13 cellular contexts compared by ENCODE assay signal in the genomic region with DNA sequence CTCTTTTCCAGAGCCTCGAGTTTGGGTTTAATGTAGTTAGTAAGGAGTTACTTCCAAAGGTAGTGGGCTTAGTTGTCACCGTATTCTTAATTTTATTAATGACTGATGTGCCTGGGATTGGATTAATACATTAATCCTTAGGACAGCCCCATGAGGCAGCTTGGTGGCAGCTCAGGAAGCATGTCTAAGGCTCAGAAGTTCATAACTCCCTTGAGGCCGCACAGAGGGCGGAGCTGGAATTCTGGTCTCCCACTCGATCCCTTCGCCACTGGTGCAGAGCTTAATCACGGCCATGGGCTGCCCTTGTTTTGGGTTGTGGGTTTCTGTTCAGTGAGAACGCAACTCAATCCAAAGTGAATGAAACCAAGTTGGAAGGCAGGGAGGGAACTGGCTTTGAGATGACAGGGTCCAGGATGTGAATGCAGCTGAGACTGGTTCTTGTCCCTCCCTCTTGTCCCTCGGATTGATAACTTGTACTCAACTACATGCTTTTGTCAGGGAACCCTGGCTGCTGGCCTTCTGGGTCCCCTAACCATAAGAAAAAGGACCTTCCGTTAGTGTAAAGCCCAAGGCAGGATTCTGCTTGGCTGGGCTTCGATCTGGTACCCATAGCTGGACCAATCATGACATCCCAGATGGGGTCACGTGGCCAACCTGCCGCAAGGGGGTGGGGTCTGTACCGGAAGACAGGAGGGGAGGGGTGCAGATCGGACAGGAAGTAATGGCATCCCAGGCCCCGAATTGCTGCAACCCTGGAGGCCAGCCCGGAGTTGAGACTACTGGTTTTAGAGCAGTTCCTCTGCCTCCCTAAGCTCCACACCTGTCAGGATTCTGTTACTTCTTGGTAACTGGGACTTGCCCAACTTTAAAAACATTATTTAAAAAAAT. TPM values are rescaled to one million over a fixed set of nuclear protein-coding genes. Genes with fewer than 3 reads are reported as not detected.
DNase-seq lines count a peak whose midpoint lies in the region; ATAC-seq and TF ChIP-seq lines count a peak whose summit lies in the region.
"Had no signal": no experiment of that assay in that cellular context is flagged by ENCODE, and none has a peak within 500 bp of the region (broad histone marks: within the 10 kb centered on the region; RNA-seq: fewer than 3 reads in every experiment).

No MANE protein-coding gene starts in this region.

- H3K9me2 ChIP-seq in GM23338 (ENCODE audit: insufficient read depth): no peaks in the 10 kb centered on the region

- H3K36me3 ChIP-seq in CD4-positive, alpha-beta memory T cell (ENCODE audit: insufficient read depth, low read length): no peaks in the 10 kb centered on the region
- H3K36me3 ChIP-seq in GM23338 (ENCODE audit: insufficient read depth): no peaks in the 10 kb centered on the region

- peak in 3 of 5 donors; percentile 11 to 17 (median 17) for DNase-seq in CD4-positive, alpha-beta memory T cell
- DNase-seq in GM23338 (ENCODE audit: low spot score) (peak; percentile 60), SKM-1 treated with dmso at 0.1 percent for 144 hours (lab: John Stamatoyannopoulos, UW; ENCODE audit: unreplicated experiment) (peak; percentile 28), iPS-NIHi11 (ENCODE audit: low spot score) (peak; percentile 75), left lobe of liver (ENCODE audit: low spot score) (no peak), GM13976 (ENCODE audit: low spot score) (no peak)
- DNase-seq: activated effector memory CD4-positive, alpha-beta T cell treated with anti-CD3 and anti-CD28 coated beads, Interleukin-2, amount 50 U/mL, for 16 hours; NCI-H1417 treated with DMSO at 0.1 percent for 48 hours had no signal

- POLR2A ChIA-PET in CD4-positive, alpha-beta memory T cell (lab: Charles Lee; ENCODE audit: partially characterized antibody): no interaction called here

- H4K20me1 ChIP-seq in GM23338 (replicated peaks; ENCODE audit: insufficient read depth): no peaks in the 10 kb centered on the region

- no peaks in the 10 kb centered on the region for H3K27me3 ChIP-seq in CD4-positive, alpha-beta memory T cell (ENCODE audit: insufficient read depth, low read length)
- H3K27me3 ChIP-seq in GM23338 (ENCODE audit: insufficient read depth): no peaks in the 10 kb centered on the region
- H3K27me3 ChIP-seq: esophagus muscularis mucosa had no signal

- peak overlapping the region in 1 of 7 donors; percentile 43 for H3K27ac Mint-ChIP-seq in CD4-positive, alpha-beta memory T cell
- H3K27ac Mint-ChIP-seq in GM23338: no peak overlapping the region
- H3K27ac Mint-ChIP-seq: T-helper 1 cell treated with Interleukin-12 subunit alpha and Interleukin-12 subunit beta and Interleukin-4 antibody, amounts not matched to agents 30 μg/mL and 1 μg/mL, for 36 hours had no signal

- H3K4me2 ChIP-seq in GM23338: no peak overlapping the region

- H3K79me2 ChIP-seq in GM23338 (replicated peaks; ENCODE audit: insufficient read depth): no peaks in the 10 kb centered on the region

- ATAC-seq in GM23338 (peak; percentile 78), GM18520 (IDR thresholded peaks at IDR 0.05; ENCODE audit: unreplicated experiment) (no peak), HG02798 (IDR thresholded peaks at IDR 0.05; ENCODE audit: poor library complexity, unreplicated experiment) (no peak), left lobe of liver (no peak)

- H3K27ac ChIP-seq in CD4-positive, alpha-beta memory T cell (ENCODE audit: low read depth, low read length): no peak overlapping the region
- no peak overlapping the region for H3K27ac ChIP-seq in GM23338 (ENCODE audit: low read depth)
- H3K27ac ChIP-seq: esophagus muscularis mucosa had no signal

- H3K4me3 Mint-ChIP-seq in CD4-positive, alpha-beta memory T cell: no peak overlapping the region
- H3K4me3 Mint-ChIP-seq in GM23338: no peak overlapping the region
- H3K4me3 Mint-ChIP-seq: central memory CD8-positive, alpha-beta T cell; T-helper 1 cell treated with Interleukin-12 subunit alpha and Interleukin-12 subunit beta and Interleukin-4 antibody, amounts not matched to agents 30 μg/mL and 1 μg/mL, for 36 hours had no signal

- no peaks in the 10 kb centered on the region for H3F3A ChIP-seq in GM23338 (replicated peaks; ENCODE audit: low read depth)

- TF ChIP-seq CTCF in GM23338 (conservative IDR thresholded peaks at IDR 0.05; ENCODE audit: low read depth in 2 of 2) (no peak), GM13976 (IDR thresholded peaks at IDR 0.05; ENCODE audit: borderline replicate concordance, control extremely low read depth, extremely low read depth, insufficient read depth, missing control alignments) (no peak)

- CTCF ChIA-PET in CD4-positive, alpha-beta memory T cell (lab: Charles Lee; ENCODE audit: partially characterized antibody): interaction anchor here (1.1 to 2.8 kb wide), 4 partner anchors 9 to 171 kb away, joined by 3 to 9 read pairs (median 4); no protein-coding TSS in a partner anchor

- H3K27me3 Mint-ChIP-seq in CD4-positive, alpha-beta memory T cell: no peaks in the 10 kb centered on the region
- peaks cover 4% of the 10 kb centered on the region for H3K27me3 Mint-ChIP-seq in GM23338 (ENCODE audit: insufficient read depth, low read depth, poor library complexity)

- H3K36me3 Mint-ChIP-seq in CD4-positive, alpha-beta memory T cell: peaks cover 4 to 6% of the 10 kb centered on the region in 2 donors
- H3K36me3 Mint-ChIP-seq in GM23338 (ENCODE audit: low read depth): no peaks in the 10 kb centered on the region

- H2AFZ ChIP-seq in GM23338: no peak overlapping the region

- in situ Hi-C loops in GM13976 (cut with MboI; ENCODE audit: low sequenced_read_pairs, unreplicated experiment): no loop called here

- intact Hi-C loops in CD4-positive, alpha-beta memory T cell (cut with micrococcal nuclease): no loop called here

- H3K9me3 ChIP-seq in CD4-positive, alpha-beta memory T cell (ENCODE audit: control insufficient read depth in 1 of 2, low read length in 2 of 2): no peaks in the 10 kb centered on the region
- H3K9me3 ChIP-seq: esophagus muscularis mucosa had no signal

- no peaks in the 10 kb centered on the region for H3K4me1 ChIP-seq in CD4-positive, alpha-beta memory T cell (ENCODE audit: insufficient read depth, low read length)
- no peaks in the 10 kb centered on the region for H3K4me1 ChIP-seq in GM23338 (ENCODE audit: insufficient read depth)
- H3K4me1 ChIP-seq: esophagus muscularis mucosa had no signal

- H3K4me1 Mint-ChIP-seq in CD4-positive, alpha-beta memory T cell: peaks cover 2 to 7% (median 5%) of the 10 kb centered on the region in 4 donors
- no peaks in the 10 kb centered on the region; the same call in 2 of the 3 replicates for H3K4me1 Mint-ChIP-seq in GM23338
- H3K4me1 Mint-ChIP-seq: central memory CD8-positive, alpha-beta T cell had no signal

- H3K4me3 ChIP-seq in CD4-positive, alpha-beta memory T cell (ENCODE audit: low read length in 2 of 2): no peak overlapping the region
- no peak overlapping the region for H3K4me3 ChIP-seq in GM23338
- H3K4me3 ChIP-seq: esophagus muscularis mucosa had no signal

- H3K9me3 Mint-ChIP-seq in CD4-positive, alpha-beta memory T cell: no peaks in the 10 kb centered on the region
- H3K9me3 Mint-ChIP-seq in GM23338: no peaks in the 10 kb centered on the region
- H3K9me3 Mint-ChIP-seq: central memory CD8-positive, alpha-beta T cell; T-helper 1 cell treated with Interleukin-12 subunit alpha and Interleukin-12 subunit beta and Interleukin-4 antibody, amounts not matched to agents 30 μg/mL and 1 μg/mL, for 36 hours had no signal

RNA-seq across cellular contexts. Expression of gene SNX20, which starts 45.4 kb away (rescaled TPM):
- total RNA-seq in CD4-positive, alpha-beta memory T cell: 10 to 100 TPM; 88.9 to 90.1 TPM
- 100 to 1,000 TPM in 1 of 2 donors, 10 to 100 TPM in 1; 62.5 to 106 TPM for polyA plus RNA-seq in CD4-positive, alpha-beta memory T cell
- not detected in 2 replicates for total RNA-seq in GM23338 (2014; rRNA removed; shearing (Covaris generic))
- not detected in 2 replicates for polyA plus RNA-seq in GM23338 (2016; fragmentation: Nextera tagmentation; extraction: Ambion mirVana)
- 0.53 TPM for total RNA-seq in left lobe of liver

RNA-seq across cellular contexts. Expression of gene NOD2, which starts 57.7 kb away (rescaled TPM):
- total RNA-seq in CD4-positive, alpha-beta memory T cell: 10 to 100 TPM in 1 of 2 experiments, 1 to 10 TPM in 1; 9.8 to 10.9 TPM
- 1 to 10 TPM; 2.2 to 3.7 TPM for polyA plus RNA-seq in CD4-positive, alpha-beta memory T cell
- 0.66 and 3.3 TPM in 2 replicates for total RNA-seq in GM23338 (2014; rRNA removed; shearing (Covaris generic))
- polyA plus RNA-seq in GM23338 (2016; fragmentation: Nextera tagmentation; extraction: Ambion mirVana): 0.12 and 0.27 TPM in 2 replicates
- total RNA-seq in left lobe of liver: 0.68 TPM

Comparison
In these comparisons a context has a peak if more than half of its experiments do, and no peak if none do; other contexts are left out.
1. DNase-seq: peak in CD4-positive, alpha-beta memory T cell (3 of 5), GM23338 (single experiment), SKM-1 treated with dmso at 0.1 percent for 144 hours (single experiment) and iPS-NIHi11 (single experiment); none in left lobe of liver (single experiment) and GM13976 (single experiment).
2. RNA of gene SNX20, which starts 45.4 kb away (total RNA-seq): 88.9 to 90.1 TPM in CD4-positive, alpha-beta memory T cell; 0.53 TPM in left lobe of liver (single experiment) and not detected in GM23338; every median in the first group is over 10 times any median in the second.